Comparison of ENCODE assay signal across 17 cellular contexts in genomic region chr6:33278810-33279209, GRCh38. TPM values are rescaled to one million over a fixed set of nuclear protein-coding genes. Genes with fewer than 3 reads are reported as not detected.
DNase-seq lines count a peak whose midpoint lies in the region; ATAC-seq and TF ChIP-seq lines count a peak whose summit lies in the region.
"Had no signal": no experiment of that assay in that cellular context is flagged by ENCODE, and none has a peak within 500 bp of the region (broad histone marks: within the 10 kb centered on the region; RNA-seq: fewer than 3 reads in every experiment).

No MANE protein-coding gene starts in this region.

- H3K9me3 Mint-ChIP-seq in CD8-positive, alpha-beta T cell: no peaks in the 10 kb centered on the region
- H3K9me3 Mint-ChIP-seq in activated naive CD8-positive, alpha-beta T cell treated with anti-CD3 and anti-CD28 coated beads, Interleukin-2, amount 10 ng/mL, durations not matched to agents 7 days and 5 days: no peaks in the 10 kb centered on the region
- no peaks in the 10 kb centered on the region for H3K9me3 Mint-ChIP-seq in neural progenitor cell
- H3K9me3 Mint-ChIP-seq: nephron progenitor cell had no signal

- ATAC-seq in CD8-positive, alpha-beta T cell: no peak
- no peak for ATAC-seq in activated naive CD8-positive, alpha-beta T cell treated with anti-CD3 and anti-CD28 coated beads, Interleukin-2, amount 10 ng/mL, durations not matched to agents 7 days and 5 days (ENCODE audit: low read depth)

- no peak overlapping the region for H3K4me3 ChIP-seq in CD8-positive, alpha-beta T cell (ENCODE audit: low read depth, low read length)
- H3K4me3 ChIP-seq in neural progenitor cell (no peak overlapping the region), A673 (ENCODE audit: low read depth, low read length, poor library complexity, severe bottlenecking) (no peak overlapping the region)
- H3K4me3 ChIP-seq: cardiac muscle cell, HAP-1 had no signal

- intact Hi-C loops in CD8-positive, alpha-beta T cell (cut with DNase I, micrococcal nuclease): loop anchor here in 1 of 2 experiments (10.0 kb wide), 1 partner anchor 1104 kb away; the partner anchor contains the start of genes AGPAT1 and RNF5
- intact Hi-C loops in A673 (cut with micrococcal nuclease; ENCODE audit: unreplicated experiment): no loop called here

- H3K4me1 Mint-ChIP-seq in CD8-positive, alpha-beta T cell (ENCODE audit: low read depth): peaks cover 56% of the 10 kb centered on the region
- peaks cover 39% of the 10 kb centered on the region for H3K4me1 Mint-ChIP-seq in activated naive CD8-positive, alpha-beta T cell treated with anti-CD3 and anti-CD28 coated beads, Interleukin-2, amount 10 ng/mL, durations not matched to agents 7 days and 5 days
- peaks cover 30% of the 10 kb centered on the region for H3K4me1 Mint-ChIP-seq in neural progenitor cell

- H3K27me3 Mint-ChIP-seq in CD8-positive, alpha-beta T cell (ENCODE audit: low read depth): no peaks in the 10 kb centered on the region
- H3K27me3 Mint-ChIP-seq in activated naive CD8-positive, alpha-beta T cell treated with anti-CD3 and anti-CD28 coated beads, Interleukin-2, amount 10 ng/mL, durations not matched to agents 7 days and 5 days: no peaks in the 10 kb centered on the region
- H3K27me3 Mint-ChIP-seq in neural progenitor cell (ENCODE audit: insufficient read depth, low read depth): peaks cover 5% of the 10 kb centered on the region

- peaks cover 71% of the 10 kb centered on the region for H3K36me3 Mint-ChIP-seq in CD8-positive, alpha-beta T cell
- peaks cover 28% of the 10 kb centered on the region for H3K36me3 Mint-ChIP-seq in activated naive CD8-positive, alpha-beta T cell treated with anti-CD3 and anti-CD28 coated beads, Interleukin-2, amount 10 ng/mL, durations not matched to agents 7 days and 5 days
- peaks cover 12% of the 10 kb centered on the region for H3K36me3 Mint-ChIP-seq in neural progenitor cell

- POLR2A ChIA-PET in CD8-positive, alpha-beta T cell (lab: Charles Lee): interaction anchor here (0.8 to 5.3 kb wide), 6 partner anchors 8 to 112 kb away, joined by 3 to 48 read pairs (median 4); partner anchors contain the start of genes PFDN6, RGL2, TAPBP and WDR46
- POLR2A ChIA-PET in activated naive CD8-positive, alpha-beta T cell treated with anti-CD3 and anti-CD28 coated beads, Interleukin-2, amount 10 ng/mL, durations not matched to agents 7 days and 5 days (lab: Charles Lee): interaction anchor here (0.8 to 4.4 kb wide), 8 partner anchors 11 to 152 kb away, joined by 3 to 107 read pairs (median 20); partner anchors contain the start of genes KIFC1, PFDN6, RGL2 and TAPBP
- POLR2A ChIA-PET in A673 (lab: Charles Lee; ENCODE audit: low non-redundant PET): no interaction called here

- BruUV-seq in A673 (replicated peaks; lab: Mats Ljungman, UMichigan): no TSS peak

- H3K36me3 ChIP-seq in CD8-positive, alpha-beta T cell (ENCODE audit: insufficient read depth, low read length): peaks cover 33% of the 10 kb centered on the region
- H3K36me3 ChIP-seq in neural progenitor cell: no peaks in the 10 kb centered on the region
- peaks cover 52% of the 10 kb centered on the region for H3K36me3 ChIP-seq in A673 (ENCODE audit: insufficient read depth, low read length, poor library complexity, severe bottlenecking)

- H3K27me3 ChIP-seq in CD8-positive, alpha-beta T cell (ENCODE audit: insufficient read depth, low read length): no peaks in the 10 kb centered on the region
- H3K27me3 ChIP-seq in neural progenitor cell (no peaks in the 10 kb centered on the region), A673 (replicated peaks; ENCODE audit: insufficient read depth, low read depth, low read length, poor library complexity) (no peaks in the 10 kb centered on the region)
- H3K27me3 ChIP-seq: cardiac muscle cell, sigmoid colon had no signal

- H3K79me2 ChIP-seq in neural progenitor cell (ENCODE audit: low read depth): peaks cover 23% of the 10 kb centered on the region

- peak overlapping the region; percentile 54 for H3K4me3 Mint-ChIP-seq in CD8-positive, alpha-beta T cell
- H3K4me3 Mint-ChIP-seq in activated naive CD8-positive, alpha-beta T cell treated with anti-CD3 and anti-CD28 coated beads, Interleukin-2, amount 10 ng/mL, durations not matched to agents 7 days and 5 days: peak overlapping the region; percentile 97
- H3K4me3 Mint-ChIP-seq in neural progenitor cell: peak overlapping the region; percentile 46
- H3K4me3 Mint-ChIP-seq: nephron progenitor cell had no signal

- H3K27ac Mint-ChIP-seq in CD8-positive, alpha-beta T cell: peak overlapping the region; percentile 92
- H3K27ac Mint-ChIP-seq in activated naive CD8-positive, alpha-beta T cell treated with anti-CD3 and anti-CD28 coated beads, Interleukin-2, amount 10 ng/mL, durations not matched to agents 7 days and 5 days: peak overlapping the region; percentile 98
- no peak overlapping the region for H3K27ac Mint-ChIP-seq in neural progenitor cell
- H3K27ac Mint-ChIP-seq: nephron progenitor cell had no signal

- peaks cover 51% of the 10 kb centered on the region for H4K20me1 ChIP-seq in neural progenitor cell (ENCODE audit: low read depth)

- no peak overlapping the region for H3K27ac ChIP-seq in CD8-positive, alpha-beta T cell (ENCODE audit: low read depth, low read length)
- H3K27ac ChIP-seq in neural progenitor cell: no peak overlapping the region
- H3K27ac ChIP-seq in A673 (ENCODE audit: low read depth, low read length, poor library complexity, severe bottlenecking): no peak overlapping the region
- H3K27ac ChIP-seq: cardiac muscle cell had no signal

- CTCF ChIA-PET in CD8-positive, alpha-beta T cell (lab: Charles Lee): interaction anchor here (0.6 to 5.4 kb wide), 5 partner anchors 9 to 354 kb away, joined by 3 to 34 read pairs (median 4); partner anchors contain the start of genes PFDN6 and WDR46
- CTCF ChIA-PET in A673 (lab: Charles Lee): no interaction called here

- H3F3A ChIP-seq in neural progenitor cell (ENCODE audit: low read depth): peaks cover 49% of the 10 kb centered on the region

- no peak overlapping the region for H3K9ac ChIP-seq in neural progenitor cell

- no peak for TF ChIP-seq RAD21 in Ishikawa (IDR thresholded peaks at IDR 0.05; ENCODE audit: low read depth)

- H3K4me1 ChIP-seq in CD8-positive, alpha-beta T cell (ENCODE audit: insufficient read depth, low read length): peaks cover 46% of the 10 kb centered on the region
- peaks cover 28% of the 10 kb centered on the region for H3K4me1 ChIP-seq in neural progenitor cell
- H3K4me1 ChIP-seq in A673 (ENCODE audit: insufficient read depth, low read length, poor library complexity, severe bottlenecking): peaks cover 31% of the 10 kb centered on the region

- H2AFZ ChIP-seq in neural progenitor cell (replicated peaks): no peak overlapping the region

- DNase-seq in CD8-positive, alpha-beta T cell: no peak
- peak; percentile 21 for DNase-seq in activated naive CD8-positive, alpha-beta T cell treated with anti-CD3 and anti-CD28 coated beads, Interleukin-2, amount 10 ng/mL, durations not matched to agents 7 days and 5 days
- DNase-seq in neural progenitor cell (ENCODE audit: low spot score) (no peak), A673 (ENCODE audit: low spot score) (no peak), NCI-H128 (lab: John Stamatoyannopoulos, UW; ENCODE audit: unreplicated experiment) (no peak), ureter (ENCODE audit: low spot score) (no peak)
- DNase-seq: activated CD8-positive, alpha-beta memory T cell treated with anti-CD3 and anti-CD28 coated beads, Interleukin-2, amount 50 U/mL, for 48 hours; foreskin melanocyte; GDM1; NCI-H1417 treated with DMSO at 0.1 percent for 48 hours; NCI-H446; nephron progenitor cell; sigmoid colon; stimulated activated CD4-positive, alpha-beta T cell treated with anti-CD3 and anti-CD28 coated beads, Interleukin-4, amount 100 ng/mL, for 1 hour had no signal

- H3K4me2 ChIP-seq in neural progenitor cell: no peak overlapping the region

- TF ChIP-seq CTCF in CD8-positive, alpha-beta T cell (IDR thresholded peaks at IDR 0.05): no peak
- TF ChIP-seq CTCF in neural progenitor cell (IDR thresholded peaks at IDR 0.05): no peak
- TF ChIP-seq CTCF in A673 (conservative IDR thresholded peaks at IDR 0.05; ENCODE audit: low read depth, low read length): no peak

- no peaks in the 10 kb centered on the region for H3K9me3 ChIP-seq in CD8-positive, alpha-beta T cell (ENCODE audit: low read length)
- no peaks in the 10 kb centered on the region for H3K9me3 ChIP-seq in neural progenitor cell (ENCODE audit: low read depth)
- H3K9me3 ChIP-seq in A673 (ENCODE audit: low read depth, low read length, poor library complexity, severe bottlenecking): no peaks in the 10 kb centered on the region
- H3K9me3 ChIP-seq: HAP-1, sigmoid colon had no signal

- TF ChIP-seq EP300 in Ishikawa (IDR thresholded peaks at IDR 0.05; ENCODE audit: borderline replicate concordance): no peak

TF ChIP-seq in Ishikawa, 13 proteins besides CTCF, POLR2A, EP300 and RAD21 (continues in another document):
- TF ChIP-seq CREB1 (IDR thresholded peaks at IDR 0.05; ENCODE audit: low read depth): no peak

RNA-seq across cellular contexts. Expression of gene B3GALT4, which starts 1.9 kb away (rescaled TPM):
- 1 to 10 TPM; 7.9 to 8.8 TPM for total RNA-seq in CD8-positive, alpha-beta T cell
- total RNA-seq in activated naive CD8-positive, alpha-beta T cell treated with anti-CD3 and anti-CD28 coated beads, Interleukin-2, amount 10 ng/mL, durations not matched to agents 7 days and 5 days: 10 to 100 TPM; 32.0 to 35.4 TPM
- total RNA-seq in neural progenitor cell (ENCODE audit: low replicate concordance) (1.1 and 2.1 TPM in 2 replicates), A673 (2021) (4.0 TPM in 2 replicates), ureter (20.2 TPM)

RNA-seq across cellular contexts. Expression of gene RPS18, which starts 6.9 kb away (rescaled TPM):
- total RNA-seq in CD8-positive, alpha-beta T cell: 1,000 to 10,000 TPM; 4,154 to 4,290 TPM
- total RNA-seq in activated naive CD8-positive, alpha-beta T cell treated with anti-CD3 and anti-CD28 coated beads, Interleukin-2, amount 10 ng/mL, durations not matched to agents 7 days and 5 days: 1,000 to 10,000 TPM; 3,300 to 3,409 TPM
- total RNA-seq in neural progenitor cell (ENCODE audit: low replicate concordance) (4,188 and 4,663 TPM in 2 replicates), A673 (2021) (1,781 and 1,852 TPM in 2 replicates), ureter (3,074 TPM)

RNA-seq across cellular contexts. Expression of gene VPS52, which starts 7.1 kb away (rescaled TPM):
- total RNA-seq in CD8-positive, alpha-beta T cell: 10 to 100 TPM; 72.2 to 75.9 TPM
- total RNA-seq in activated naive CD8-positive, alpha-beta T cell treated with anti-CD3 and anti-CD28 coated beads, Interleukin-2, amount 10 ng/mL, durations not matched to agents 7 days and 5 days: 10 to 100 TPM; 72.3 to 76.0 TPM
- total RNA-seq in neural progenitor cell (ENCODE audit: low replicate concordance) (28.7 and 38.4 TPM in 2 replicates), A673 (2021) (58.2 and 60.8 TPM in 2 replicates), ureter (80.8 TPM)

RNA-seq across cellular contexts. Expression of gene WDR46, which starts 10.2 kb away (rescaled TPM):
- total RNA-seq in CD8-positive, alpha-beta T cell: 10 to 100 TPM; 19.9 to 22.1 TPM
- total RNA-seq in activated naive CD8-positive, alpha-beta T cell treated with anti-CD3 and anti-CD28 coated beads, Interleukin-2, amount 10 ng/mL, durations not matched to agents 7 days and 5 days: 10 to 100 TPM; 50.0 to 58.0 TPM
- total RNA-seq in neural progenitor cell (ENCODE audit: low replicate concordance) (31.1 and 43.5 TPM in 2 replicates), A673 (2021) (85.1 and 97.9 TPM in 2 replicates), ureter (53.8 TPM)

RNA-seq across cellular contexts. Expression of gene PFDN6, which starts 10.6 kb away (rescaled TPM):
- 10 to 100 TPM in 1 of 2 experiments, 1 to 10 TPM in 1; 9.4 to 11.2 TPM for total RNA-seq in CD8-positive, alpha-beta T cell
- total RNA-seq in activated naive CD8-positive, alpha-beta T cell treated with anti-CD3 and anti-CD28 coated beads, Interleukin-2, amount 10 ng/mL, durations not matched to agents 7 days and 5 days: 10 to 100 TPM; 53.3 to 54.7 TPM
- total RNA-seq in neural progenitor cell (ENCODE audit: low replicate concordance) (35.6 and 54.5 TPM in 2 replicates), A673 (2021) (70.0 and 83.4 TPM in 2 replicates), ureter (49.9 TPM)

Comparison
In these comparisons a context has a peak if more than half of its experiments do, and no peak if none do; other contexts are left out.
1. H3K4me3 Mint-ChIP-seq: peak in every context shown above with its lines; median percentile 97 in activated naive CD8-positive, alpha-beta T cell treated with anti-CD3 and anti-CD28 coated beads, Interleukin-2, amount 10 ng/mL, durations not matched to agents 7 days and 5 days; 54 in CD8-positive, alpha-beta T cell; 46 in neural progenitor cell.